In the genomic region with DNA sequence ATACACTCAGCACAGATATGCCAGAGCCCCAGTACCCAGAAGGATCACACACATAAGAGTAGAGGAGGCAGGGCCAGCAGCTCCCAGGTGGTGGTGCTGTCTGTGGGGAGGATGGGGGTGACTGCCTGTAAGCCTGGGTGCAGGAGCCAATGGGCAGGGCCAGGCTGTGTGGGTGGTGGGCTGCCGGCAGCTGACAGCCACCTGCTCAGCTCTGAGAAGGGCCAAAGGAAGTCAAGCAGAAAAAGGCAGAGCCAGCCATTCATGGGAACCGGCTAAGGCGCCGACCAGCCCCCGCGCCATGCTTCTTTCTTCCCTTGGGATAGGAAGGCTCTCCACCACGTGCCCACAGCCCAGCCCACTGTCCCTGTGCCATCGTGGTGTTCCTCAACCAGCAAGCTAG, we compare ENCODE assay signal across 10 cellular contexts. TPM values are rescaled to one million over a fixed set of nuclear protein-coding genes. Genes with fewer than 3 reads are reported as not detected.
DNase-seq lines count a peak whose midpoint lies in the region; TF ChIP-seq lines count a peak whose summit lies in the region.
"Had no signal": no experiment of that assay in that cellular context is flagged by ENCODE, and none has a peak within 500 bp of the region (broad histone marks: within the 10 kb centered on the region; RNA-seq: fewer than 3 reads in every experiment).

No MANE protein-coding gene starts in this region.

- no peak overlapping the region for H3K4me2 ChIP-seq in mesenchymal stem cell (ENCODE audit: low read length, poor library complexity, severe bottlenecking)

- H2BK5ac ChIP-seq in mesenchymal stem cell (ENCODE audit: low read depth, low read length, poor library complexity, severe bottlenecking), result no peak overlapping the region

- intact Hi-C loops in ascending aorta (cut with DNase I), result no loop called here

- H3K9me3 ChIP-seq in mesenchymal stem cell (ENCODE audit: control insufficient read depth, low read length), result no peaks in the 10 kb centered on the region
- H3K9me3 ChIP-seq in ascending aorta, result no peaks in the 10 kb centered on the region
- H3K9me3 ChIP-seq: heart left ventricle had no signal

- 97% methylated on average over 8 of the region's 8 CpGs for WGBS in mesenchymal stem cell

- no peak overlapping the region for H3K27ac ChIP-seq in mesenchymal stem cell (ENCODE audit: low read length, poor library complexity, severe bottlenecking)
- peak overlapping the region in 1 of 2 donors; percentile 59 for H3K27ac ChIP-seq in ascending aorta

- peak; percentile 56 for DNase-seq in GM20000 (ENCODE audit: low spot score)
- no peak for DNase-seq in mesenchymal stem cell
- DNase-seq in NCI-H2081 treated with DMSO at 0.1 percent for 48 hours (lab: John Stamatoyannopoulos, UW), result no peak
- DNase-seq in activated gamma-delta T cell treated with Interleukin-2 at 50 U/mL for 16 hours, result no peak
- DNase-seq in ascending aorta (ENCODE audit: low spot score in 2 of 2), result no peak
- DNase-seq in LoVo (ENCODE audit: low spot score), result no peak
- DNase-seq: activated CD4-positive, alpha-beta T cell treated with anti-CD3 and anti-CD28 coated beads for 48 hours had no signal

- peaks cover 80 to 85% (median 80%) of the 10 kb centered on the region in 3 donors for H3K4me1 Mint-ChIP-seq in IgD-negative memory B cell

- H3K4me1 ChIP-seq in mesenchymal stem cell (ENCODE audit: control insufficient read depth, insufficient read depth, low read depth, low read length) (peaks cover 15% of the 10 kb centered on the region), ascending aorta (peaks cover 28 to 55% of the 10 kb centered on the region in 2 donors)

- H3K4ac ChIP-seq in mesenchymal stem cell (ENCODE audit: low read depth in 1 of 2, low read length in 2 of 2), result no peak overlapping the region

- H3K27me3 Mint-ChIP-seq in IgD-negative memory B cell, result no peaks in the 10 kb centered on the region

- no peak overlapping the region for H2AK5ac ChIP-seq in mesenchymal stem cell (ENCODE audit: low read length, severe bottlenecking)

- H3K9ac ChIP-seq in mesenchymal stem cell (ENCODE audit: low read length), result no peak overlapping the region

- peak overlapping the region; percentile 10 for H2AFZ ChIP-seq in mesenchymal stem cell (ENCODE audit: low read depth, low read length)

- peaks cover 6% of the 10 kb centered on the region for H3K36me3 Mint-ChIP-seq in IgD-negative memory B cell

- no peak overlapping the region for H3K23ac ChIP-seq in mesenchymal stem cell (ENCODE audit: low read length in 2 of 2)

- TF ChIP-seq CTCF in GM12874 (IDR thresholded peaks at IDR 0.05; ENCODE audit: insufficient read depth, low read depth, low read length), result peak; percentile 37; the same call in 1 of the 2 replicates
- TF ChIP-seq CTCF in GM20000 (IDR thresholded peaks at IDR 0.05; ENCODE audit: extremely low read depth, missing control alignments), result no peak
- no peak for TF ChIP-seq CTCF in ascending aorta (IDR thresholded peaks at IDR 0.05)

- peak overlapping the region in 2 of 3 donors; percentile 95 to 97 for H3K27ac Mint-ChIP-seq in IgD-negative memory B cell

- peaks cover 6% of the 10 kb centered on the region for H3K79me1 ChIP-seq in mesenchymal stem cell (replicated peaks; ENCODE audit: low read length, poor library complexity, severe bottlenecking)

- H3K27me3 ChIP-seq in mesenchymal stem cell (ENCODE audit: control insufficient read depth in 1 of 2, insufficient read depth in 1 of 2, low read length in 2 of 2), result peaks cover 19 to 44% of the 10 kb centered on the region in 2 experiments
- H3K27me3 ChIP-seq in ascending aorta, result no peaks in the 10 kb centered on the region
- H3K27me3 ChIP-seq: heart left ventricle had no signal

- H3K4me3 ChIP-seq in mesenchymal stem cell (ENCODE audit: insufficient read depth in 1 of 2, low read depth in 1 of 2, low read length in 2 of 2) (no peak overlapping the region), ascending aorta (no peak overlapping the region)
- H3K4me3 ChIP-seq: heart left ventricle had no signal

- no peak overlapping the region for H4K8ac ChIP-seq in mesenchymal stem cell (ENCODE audit: low read length)

- H4K91ac ChIP-seq in mesenchymal stem cell (ENCODE audit: low read length), result no peak overlapping the region

- H3K4me3 Mint-ChIP-seq in IgD-negative memory B cell, result peak overlapping the region in 3 of 4 donors; percentile 84 to 94 (median 91)

- no peak overlapping the region for H2BK120ac ChIP-seq in mesenchymal stem cell (ENCODE audit: low read depth, low read length)

- no peak overlapping the region for H3K14ac ChIP-seq in mesenchymal stem cell (ENCODE audit: low read length in 2 of 2)

- H3K36me3 ChIP-seq in mesenchymal stem cell (ENCODE audit: control insufficient read depth in 1 of 2, insufficient read depth in 2 of 2, low read depth in 1 of 2, low read length in 2 of 2) (no peaks in the 10 kb centered on the region), ascending aorta (no peaks in the 10 kb centered on the region)
- H3K36me3 ChIP-seq: heart left ventricle had no signal

- no peak overlapping the region for H2BK12ac ChIP-seq in mesenchymal stem cell (ENCODE audit: low read length in 2 of 2)

- no peak overlapping the region for H3K18ac ChIP-seq in mesenchymal stem cell (ENCODE audit: low read depth in 1 of 2, low read length in 2 of 2)

- no peak overlapping the region for H2BK15ac ChIP-seq in mesenchymal stem cell (ENCODE audit: low read depth, poor library complexity, severe bottlenecking)

- no peaks in the 10 kb centered on the region for H3K9me3 Mint-ChIP-seq in IgD-negative memory B cell

RNA-seq across cellular contexts. Expression of a gene that starts 14.1 kb away (rescaled TPM):
- 8.1 TPM for polyA plus RNA-seq in IgD-negative memory B cell
- polyA plus RNA-seq in mesenchymal stem cell (2013, experiment 1 of 2), result 3.7 TPM
- polyA plus RNA-seq in mesenchymal stem cell (2013, experiment 2 of 2), result 3.8 TPM
- 129 TPM for total RNA-seq in ascending aorta

RNA-seq across cellular contexts. Expression of a gene that starts 35.7 kb away (rescaled TPM):
- 23.9 TPM for polyA plus RNA-seq in IgD-negative memory B cell
- polyA plus RNA-seq in mesenchymal stem cell (2013, experiment 1 of 2), result 10.6 TPM
- 9.5 TPM for polyA plus RNA-seq in mesenchymal stem cell (2013, experiment 2 of 2)
- 9.9 TPM for total RNA-seq in ascending aorta
